Comparison of ENCODE assay signal across 27 cellular contexts in the genomic region with DNA sequence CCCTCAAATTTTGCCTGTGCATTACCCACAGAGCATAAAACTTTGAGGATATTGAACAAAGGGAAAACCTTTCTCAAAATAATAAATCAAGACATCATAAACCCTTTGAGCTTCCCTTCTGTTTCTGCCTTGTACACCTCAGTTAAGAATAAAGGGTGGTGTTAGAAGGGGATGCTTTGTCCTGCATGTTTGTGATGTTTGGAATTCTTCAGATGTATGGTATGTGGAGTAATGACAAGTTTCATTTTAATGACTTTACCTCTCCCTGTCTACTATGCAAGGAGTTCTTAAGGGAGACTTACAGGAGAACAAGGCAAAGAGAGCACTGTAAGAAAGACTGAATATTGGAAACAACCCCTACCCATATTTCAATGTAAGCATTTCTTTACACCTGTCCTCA.
DNase-seq lines count a peak whose midpoint lies in the region; ATAC-seq, FAIRE-seq and TF ChIP-seq lines count a peak whose summit lies in the region.
"Had no signal": no experiment of that assay in that cellular context is flagged by ENCODE, and none has a peak within 500 bp of the region (broad histone marks: within the 10 kb centered on the region; RNA-seq: fewer than 3 reads in every experiment).

No MANE protein-coding gene starts in this region.

- no peak overlapping the region for H3K4me3 ChIP-seq in mammary epithelial cell (replicated peaks in 1 of 3; ENCODE audit: insufficient read depth in 1 of 3, low read depth in 2 of 3, low read length in 3 of 3)
- no peak overlapping the region for H3K4me3 ChIP-seq in astrocyte (ENCODE audit: insufficient read depth, low read depth, low read length)
- H3K4me3 ChIP-seq: body of pancreas, ovary, thoracic aorta had no signal

- H3K27ac Mint-ChIP-seq in MCF 10A (ENCODE audit: low read depth, unreplicated experiment) = no peak overlapping the region
- H3K27ac Mint-ChIP-seq in astrocyte (ENCODE audit: unreplicated experiment) = peak overlapping the region; percentile 83
- peak overlapping the region; percentile 84 for H3K27ac Mint-ChIP-seq in mesothelial cell of epicardium
- H3K27ac Mint-ChIP-seq in activated CD4-positive, alpha-beta memory T cell treated with anti-CD3 and anti-CD28 coated beads for 36 hours = no peak overlapping the region
- H3K27ac Mint-ChIP-seq: activated naive CD8-positive, alpha-beta T cell treated with anti-CD3 and anti-CD28 coated beads, Interleukin-2, amount 10 ng/mL, durations not matched to agents 7 days and 5 days; activated T-helper 2 cell treated with anti-CD3 and anti-CD28 coated beads, Interferon-gamma antibody, Interleukin-2, Interleukin-4, amounts not matched to agents 10 μg/mL and 5 μg/mL and 100 μg/mL, durations not matched to agents 14 hours and 24 hours and 36 hours; CD8-positive, alpha-beta T cell; natural killer cell treated with Interleukin-12 subunit alpha and Interleukin-12 subunit beta and Interleukin-15 and Interleukin-18, amount 100 ng/mL, for 72 hours had no signal

- H3K9me3 ChIP-seq in mammary epithelial cell (replicated peaks; ENCODE audit: insufficient read depth, low read length) (no peaks in the 10 kb centered on the region), astrocyte (ENCODE audit: insufficient read depth, low read depth, low read length) (no peaks in the 10 kb centered on the region)
- H3K9me3 ChIP-seq: body of pancreas, ovary, thoracic aorta had no signal

- CTCF ChIA-PET in MCF 10A (lab: Yijun Ruan, JAX) (interaction anchor here (0.6 to 1.5 kb wide), 2 partner anchors 50 to 71 kb away, joined by 4 to 6 read pairs; no protein-coding TSS in a partner anchor), mammary epithelial cell (lab: Charles Lee; ENCODE audit: low non-redundant PET) (no interaction called here)
- CTCF ChIA-PET in activated CD4-positive, alpha-beta memory T cell treated with anti-CD3 and anti-CD28 coated beads for 36 hours (lab: Charles Lee) = no interaction called here

- H3K27ac ChIP-seq in mammary epithelial cell (ENCODE audit: insufficient read depth, low read depth, low read length) (no peak overlapping the region), astrocyte (ENCODE audit: low read depth, low read length) (no peak overlapping the region)
- H3K27ac ChIP-seq: 22Rv1, body of pancreas, epithelial cell of prostate, ovary, thoracic aorta had no signal

- H4K20me1 ChIP-seq in mammary epithelial cell (ENCODE audit: insufficient read depth, low read length) = no peaks in the 10 kb centered on the region
- H4K20me1 ChIP-seq in astrocyte (ENCODE audit: insufficient read depth, low read length) = no peaks in the 10 kb centered on the region

- BruUV-seq in MCF 10A (replicated peaks; lab: Mats Ljungman, UMichigan) (no TSS peak), mammary epithelial cell (replicated peaks; lab: Mats Ljungman, UMichigan) (no TSS peak)

- TF ChIP-seq CTCF in MCF 10A (IDR thresholded peaks at IDR 0.05; ENCODE audit: unreplicated experiment) = peak; percentile 4
- no peak for TF ChIP-seq CTCF in mammary epithelial cell (conservative IDR thresholded peaks at IDR 0.05 in 1 of 2, IDR thresholded peaks at IDR 0.05 in 1 of 2; ENCODE audit: extremely low read depth in 1 of 2, insufficient read depth in 1 of 2, low read depth in 1 of 2, low read length in 2 of 2)
- TF ChIP-seq CTCF in astrocyte (IDR thresholded peaks at IDR 0.05; ENCODE audit: insufficient read depth, low read depth, low read length) = no peak
- TF ChIP-seq CTCF in mesothelial cell of epicardium (IDR thresholded peaks at IDR 0.05; ENCODE audit: unreplicated experiment) = no peak

- POLR2A ChIA-PET in MCF 10A (lab: Yijun Ruan, JAX) = interaction anchor here (1.0 kb wide), 1 partner anchor 55 kb away, joined by 3 read pairs; no protein-coding TSS in a partner anchor
- POLR2A ChIA-PET in activated CD4-positive, alpha-beta memory T cell treated with anti-CD3 and anti-CD28 coated beads for 36 hours (lab: Charles Lee) = no interaction called here

- in situ Hi-C loops in mammary epithelial cell (cut with MboI; ENCODE audit: low sequenced_read_pairs in 2 of 2) = no loop called here

- H3K9me3 Mint-ChIP-seq in MCF 10A (ENCODE audit: unreplicated experiment) (no peaks in the 10 kb centered on the region), astrocyte (ENCODE audit: unreplicated experiment) (no peaks in the 10 kb centered on the region), mesothelial cell of epicardium (no peaks in the 10 kb centered on the region)
- no peaks in the 10 kb centered on the region for H3K9me3 Mint-ChIP-seq in activated CD4-positive, alpha-beta memory T cell treated with anti-CD3 and anti-CD28 coated beads for 36 hours
- H3K9me3 Mint-ChIP-seq: activated naive CD8-positive, alpha-beta T cell treated with anti-CD3 and anti-CD28 coated beads, Interleukin-2, amount 10 ng/mL, durations not matched to agents 7 days and 5 days; activated T-helper 2 cell treated with anti-CD3 and anti-CD28 coated beads, Interferon-gamma antibody, Interleukin-2, Interleukin-4, amounts not matched to agents 10 μg/mL and 5 μg/mL and 100 μg/mL, durations not matched to agents 14 hours and 24 hours and 36 hours; CD8-positive, alpha-beta T cell; natural killer cell treated with Interleukin-12 subunit alpha and Interleukin-12 subunit beta and Interleukin-15 and Interleukin-18, amount 100 ng/mL, for 72 hours had no signal

- H3K27me3 Mint-ChIP-seq in MCF 10A (ENCODE audit: insufficient read depth, unreplicated experiment) (peaks cover 11% of the 10 kb centered on the region), astrocyte (ENCODE audit: low read depth, unreplicated experiment) (no peaks in the 10 kb centered on the region), mesothelial cell of epicardium (ENCODE audit: low read depth) (no peaks in the 10 kb centered on the region)
- H3K27me3 Mint-ChIP-seq in activated CD4-positive, alpha-beta memory T cell treated with anti-CD3 and anti-CD28 coated beads for 36 hours = peaks cover 6% of the 10 kb centered on the region

- no peaks in the 10 kb centered on the region for H3K36me3 ChIP-seq in mammary epithelial cell (ENCODE audit: insufficient read depth, low read length)
- H3K36me3 ChIP-seq in astrocyte (ENCODE audit: insufficient read depth, low read length) = no peaks in the 10 kb centered on the region
- H3K36me3 ChIP-seq: ovary, thoracic aorta had no signal

- no peaks in the 10 kb centered on the region for H3K27me3 ChIP-seq in mammary epithelial cell (ENCODE audit: insufficient read depth, low read length)
- no peaks in the 10 kb centered on the region for H3K27me3 ChIP-seq in astrocyte (ENCODE audit: insufficient read depth, low read length)
- H3K27me3 ChIP-seq: body of pancreas, ovary had no signal

- DNase-seq in MCF 10A (ENCODE audit: unreplicated experiment) (no peak), mammary epithelial cell (no peak), astrocyte (ENCODE audit: low read depth) (peak; percentile 46), mesothelial cell of epicardium (ENCODE audit: low spot score in 2 of 2, unreplicated experiment in 2 of 2) (no peak)
- no peak for DNase-seq in activated naive CD4-positive, alpha-beta T cell treated with anti-CD3 and anti-CD28 coated beads, Interleukin-2, amount 50 U/mL, for 16 hours
- DNase-seq in activated CD4-positive, alpha-beta memory T cell treated with anti-CD3 and anti-CD28 coated beads for 36 hours = no peak
- no peak for DNase-seq in activated CD4-positive, CD25-positive, alpha-beta regulatory T cell (lab: John Stamatoyannopoulos, UW)
- DNase-seq: activated CD4-positive, alpha-beta T cell treated with anti-CD3 and anti-CD28 coated beads, Interleukin-2, amount 50 U/mL, for 48 hours; activated naive CD8-positive, alpha-beta T cell treated with anti-CD3 and anti-CD28 coated beads, Interleukin-2, amount 10 ng/mL, durations not matched to agents 7 days and 5 days; body of pancreas; CD8-positive, alpha-beta T cell; GDM1; NCI-H1105; NCI-H2029 treated with DMSO at 0.1 percent for 48 hours; NCI-H345; ovary; right cardiac atrium; stimulated activated CD4-positive, alpha-beta T cell treated with anti-CD3 and anti-CD28 coated beads, Interleukin-12 subunit alpha, Interleukin-12 subunit beta, amount 100 ng/mL, for 4 hours; stimulated activated CD4-positive, alpha-beta T cell treated with anti-CD3 and anti-CD28 coated beads, Interleukin-4, amount 100 ng/mL, for 4 hours; stimulated activated naive CD4-positive, alpha-beta T cell treated with Interleukin-2 at 50 U/mL for 16 hours had no signal

- H3K4me3 Mint-ChIP-seq in MCF 10A (ENCODE audit: unreplicated experiment) (no peak overlapping the region), astrocyte (ENCODE audit: unreplicated experiment) (peak overlapping the region; percentile 6), mesothelial cell of epicardium (no peak overlapping the region)
- no peak overlapping the region for H3K4me3 Mint-ChIP-seq in activated CD4-positive, alpha-beta memory T cell treated with anti-CD3 and anti-CD28 coated beads for 36 hours
- H3K4me3 Mint-ChIP-seq: activated naive CD8-positive, alpha-beta T cell treated with anti-CD3 and anti-CD28 coated beads, Interleukin-2, amount 10 ng/mL, durations not matched to agents 7 days and 5 days; CD8-positive, alpha-beta T cell; natural killer cell treated with Interleukin-12 subunit alpha and Interleukin-12 subunit beta and Interleukin-15 and Interleukin-18, amount 100 ng/mL, for 72 hours had no signal

- dilution Hi-C loops in mammary epithelial cell (cut with HindIII; ENCODE audit: low sequenced_read_pairs) = no loop called here

- no peak overlapping the region for H2AFZ ChIP-seq in mammary epithelial cell (ENCODE audit: low read depth, low read length)
- no peak overlapping the region for H2AFZ ChIP-seq in astrocyte (ENCODE audit: low read depth, low read length)

- H3K4me1 Mint-ChIP-seq in MCF 10A (ENCODE audit: insufficient read depth, unreplicated experiment) = peaks cover 6% of the 10 kb centered on the region
- peaks cover 10% of the 10 kb centered on the region for H3K4me1 Mint-ChIP-seq in astrocyte (ENCODE audit: low read depth, unreplicated experiment)
- H3K4me1 Mint-ChIP-seq in mesothelial cell of epicardium = peaks cover 11% of the 10 kb centered on the region
- no peaks in the 10 kb centered on the region for H3K4me1 Mint-ChIP-seq in activated CD4-positive, alpha-beta memory T cell treated with anti-CD3 and anti-CD28 coated beads for 36 hours (ENCODE audit: low read depth)
- H3K4me1 Mint-ChIP-seq: activated naive CD8-positive, alpha-beta T cell treated with anti-CD3 and anti-CD28 coated beads, Interleukin-2, amount 10 ng/mL, durations not matched to agents 7 days and 5 days had no signal

- H3K4me1 ChIP-seq in mammary epithelial cell (ENCODE audit: insufficient read depth, low read length) (no peaks in the 10 kb centered on the region), astrocyte (ENCODE audit: insufficient read depth, low read length) (peaks cover 5% of the 10 kb centered on the region)
- H3K4me1 ChIP-seq: body of pancreas had no signal

- intact Hi-C loops in MCF 10A (cut with micrococcal nuclease) (no loop called here), mammary epithelial cell (cut with micrococcal nuclease) (no loop called here)
- intact Hi-C loops in activated CD4-positive, alpha-beta memory T cell treated with anti-CD3 and anti-CD28 coated beads for 36 hours (cut with micrococcal nuclease) = no loop called here

- ATAC-seq in HG03571 (IDR thresholded peaks at IDR 0.05; ENCODE audit: unreplicated experiment) = no peak
- ATAC-seq: body of pancreas; CD8-positive, alpha-beta T cell; natural killer cell treated with Interleukin-12 subunit alpha and Interleukin-12 subunit beta and Interleukin-15 and Interleukin-18, amount 100 ng/mL, for 72 hours; right cardiac atrium had no signal

- H3K79me2 ChIP-seq in mammary epithelial cell (ENCODE audit: insufficient read depth, low read length) = no peaks in the 10 kb centered on the region
- H3K79me2 ChIP-seq in astrocyte (ENCODE audit: insufficient read depth, low read length) = no peaks in the 10 kb centered on the region

- no peaks in the 10 kb centered on the region for H3K36me3 Mint-ChIP-seq in MCF 10A (ENCODE audit: insufficient read depth, unreplicated experiment)
- H3K36me3 Mint-ChIP-seq in astrocyte (ENCODE audit: low read depth, unreplicated experiment) = no peaks in the 10 kb centered on the region
- no peaks in the 10 kb centered on the region for H3K36me3 Mint-ChIP-seq in mesothelial cell of epicardium
- no peaks in the 10 kb centered on the region for H3K36me3 Mint-ChIP-seq in activated CD4-positive, alpha-beta memory T cell treated with anti-CD3 and anti-CD28 coated beads for 36 hours
- H3K36me3 Mint-ChIP-seq: activated naive CD8-positive, alpha-beta T cell treated with anti-CD3 and anti-CD28 coated beads, Interleukin-2, amount 10 ng/mL, durations not matched to agents 7 days and 5 days; CD8-positive, alpha-beta T cell; natural killer cell treated with Interleukin-12 subunit alpha and Interleukin-12 subunit beta and Interleukin-15 and Interleukin-18, amount 100 ng/mL, for 72 hours had no signal

- peak; percentile 80 for FAIRE-seq in astrocyte (lab: Jason Lieb, UNC)
- FAIRE-seq: HepG2 had no signal

- no peak overlapping the region for H3K4me2 ChIP-seq in mammary epithelial cell (ENCODE audit: insufficient read depth, low read depth, low read length)
- H3K4me2 ChIP-seq in astrocyte (ENCODE audit: low read length) = peak overlapping the region; percentile 36

- H3K9ac ChIP-seq in mammary epithelial cell (ENCODE audit: insufficient read depth, low read length) (no peak overlapping the region), astrocyte (ENCODE audit: low read length) (no peak overlapping the region)

Comparison
In these comparisons a context has a peak if more than half of its experiments do, and no peak if none do; other contexts are left out.
1. H3K27ac Mint-ChIP-seq: peak in astrocyte (single experiment) and mesothelial cell of epicardium (single experiment); none in MCF 10A (single experiment) and activated CD4-positive, alpha-beta memory T cell treated with anti-CD3 and anti-CD28 coated beads for 36 hours (single experiment).